Comparison of ENCODE assay signal across 1 cellular context in the genomic region with DNA sequence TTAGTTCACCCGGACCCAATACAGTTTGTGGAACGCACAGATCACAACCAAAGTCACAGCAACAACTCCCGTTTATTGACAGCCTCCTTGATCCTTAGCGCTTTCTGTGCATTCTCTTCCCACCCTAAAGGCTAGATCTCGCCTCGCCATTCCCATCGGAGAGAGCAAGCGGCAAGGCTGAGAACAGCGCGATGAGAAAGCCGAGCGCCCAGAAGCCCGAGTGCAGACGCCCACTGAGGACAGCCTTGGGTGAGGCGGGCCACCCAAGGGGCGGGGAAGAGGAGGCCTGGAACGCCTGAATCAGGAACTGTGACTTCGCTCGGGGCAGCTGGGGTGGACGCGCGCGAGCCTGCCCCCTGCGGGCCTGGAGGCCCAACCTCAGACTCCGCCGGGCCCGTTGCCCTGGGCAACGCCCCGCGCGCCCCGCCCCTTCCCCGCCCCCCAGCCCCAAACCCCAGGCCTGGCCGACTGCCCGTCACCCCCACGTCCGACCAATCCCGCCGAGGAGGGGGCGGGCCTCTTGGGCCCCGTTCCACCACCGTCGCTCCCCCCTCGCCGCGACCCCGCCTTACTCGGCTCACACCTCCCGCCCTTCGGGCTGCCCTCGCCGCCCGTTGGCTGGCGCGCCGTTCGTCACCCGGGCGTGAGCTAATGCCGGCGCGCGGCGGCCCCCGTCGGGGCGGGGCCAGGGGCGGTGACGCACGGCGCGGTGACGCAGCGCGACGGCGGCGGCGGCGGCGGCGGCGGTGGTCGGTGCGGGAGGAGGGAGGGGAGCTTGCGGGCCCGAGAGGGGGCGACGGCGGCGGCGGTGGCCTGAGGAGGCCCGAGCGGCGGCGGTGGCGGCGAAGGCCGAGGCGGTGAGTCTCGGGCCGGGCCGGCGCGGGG.
TF ChIP-seq lines count a peak whose summit lies in the region.

A gene with protein sequence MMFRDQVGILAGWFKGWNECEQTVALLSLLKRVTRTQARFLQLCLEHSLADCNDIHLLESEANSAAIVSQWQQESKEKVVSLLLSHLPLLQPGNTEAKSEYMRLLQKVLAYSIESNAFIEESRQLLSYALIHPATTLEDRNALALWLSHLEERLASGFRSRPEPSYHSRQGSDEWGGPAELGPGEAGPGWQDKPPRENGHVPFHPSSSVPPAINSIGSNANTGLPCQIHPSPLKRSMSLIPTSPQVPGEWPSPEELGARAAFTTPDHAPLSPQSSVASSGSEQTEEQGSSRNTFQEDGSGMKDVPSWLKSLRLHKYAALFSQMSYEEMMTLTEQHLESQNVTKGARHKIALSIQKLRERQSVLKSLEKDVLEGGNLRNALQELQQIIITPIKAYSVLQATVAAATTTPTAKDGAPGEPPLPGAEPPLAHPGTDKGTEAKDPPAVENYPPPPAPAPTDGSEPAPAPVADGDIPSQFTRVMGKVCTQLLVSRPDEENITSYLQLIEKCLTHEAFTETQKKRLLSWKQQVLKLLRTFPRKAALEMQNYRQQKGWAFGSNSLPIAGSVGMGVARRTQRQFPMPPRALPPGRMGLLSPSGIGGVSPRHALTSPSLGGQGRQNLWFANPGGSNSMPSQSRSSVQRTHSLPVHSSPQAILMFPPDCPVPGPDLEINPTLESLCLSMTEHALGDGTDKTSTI (plus strand): TSS at position 702 of the 885 bp plus-strand sequence. CDS start 14,473 bp downstream, outside the sequence.

TF ChIP-seq in H1, 55 proteins besides CTCF, POLR2A, EP300 and RAD21 (continued from another document):
- TF ChIP-seq, protein P1, sequence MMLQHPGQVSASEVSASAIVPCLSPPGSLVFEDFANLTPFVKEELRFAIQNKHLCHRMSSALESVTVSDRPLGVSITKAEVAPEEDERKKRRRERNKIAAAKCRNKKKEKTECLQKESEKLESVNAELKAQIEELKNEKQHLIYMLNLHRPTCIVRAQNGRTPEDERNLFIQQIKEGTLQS (IDR thresholded peaks at IDR 0.05; ENCODE audit: insufficient read depth, low read depth, low read length) = no peak
- TF ChIP-seq YY1 (IDR thresholded peaks at IDR 0.05; ENCODE audit: low read depth, low read length) (no peak), ASH2L (IDR thresholded peaks at IDR 0.05; ENCODE audit: low read length) (peak; percentile 76), NRF1 (IDR thresholded peaks at IDR 0.05; ENCODE audit: low read depth, low read length) (no peak), BACH1 (IDR thresholded peaks at IDR 0.05; ENCODE audit: low read length) (peak; percentile 67), JUN (IDR thresholded peaks at IDR 0.05; ENCODE audit: low read depth, low read length) (no peak)
- TF ChIP-seq, protein P2, sequence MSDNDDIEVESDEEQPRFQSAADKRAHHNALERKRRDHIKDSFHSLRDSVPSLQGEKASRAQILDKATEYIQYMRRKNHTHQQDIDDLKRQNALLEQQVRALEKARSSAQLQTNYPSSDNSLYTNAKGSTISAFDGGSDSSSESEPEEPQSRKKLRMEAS (IDR thresholded peaks at IDR 0.05) = peak; percentile 52; the same call in 1 of the 2 replicates
TF ChIP-seq in H1: peak in this region for 21.
